Comparison of ENCODE assay signal across 8 cellular contexts in the genomic region with DNA sequence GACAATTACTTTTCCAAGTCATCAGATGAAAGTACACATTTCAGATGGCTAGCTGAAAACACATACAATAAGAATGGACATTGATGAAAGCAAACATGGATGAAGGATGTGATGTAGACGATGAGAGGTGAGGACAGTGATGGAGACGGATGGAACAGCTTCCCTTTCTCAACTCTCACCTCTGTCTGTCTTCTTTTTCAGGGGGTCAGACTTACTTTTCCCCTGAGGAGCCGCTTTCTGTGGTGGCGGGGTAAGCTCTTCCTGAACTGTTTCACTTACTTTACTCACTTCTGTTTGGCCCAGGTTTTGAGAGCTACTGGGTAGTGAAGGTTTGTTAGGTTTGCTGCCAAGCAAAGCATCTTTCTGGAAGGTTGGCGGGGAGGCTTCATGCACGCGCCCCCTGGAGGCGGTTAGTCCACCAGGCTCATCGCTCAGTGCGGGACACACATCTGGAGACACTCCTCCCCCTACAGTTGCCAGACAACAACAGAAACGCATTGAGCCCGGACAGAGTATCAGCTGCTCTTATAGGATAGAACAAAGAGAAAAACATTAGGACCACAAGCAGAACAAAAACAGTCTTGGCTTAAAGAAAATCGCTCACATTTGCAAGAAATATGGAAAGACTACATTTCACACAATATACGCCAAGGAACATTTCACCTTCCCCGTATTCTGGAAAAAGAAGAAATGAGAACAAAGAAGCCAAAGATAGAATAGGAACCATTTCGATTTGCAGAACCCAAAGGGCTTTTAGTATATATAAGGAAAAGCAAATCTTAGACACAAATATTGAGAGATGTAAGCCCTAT.
DNase-seq lines count a peak whose midpoint lies in the region; ATAC-seq, FAIRE-seq and TF ChIP-seq lines count a peak whose summit lies in the region.

No MANE protein-coding gene starts in this region.

- peak; percentile 95 for FAIRE-seq in GM18507 (lab: Jason Lieb, UNC)

- intact Hi-C loops in activated CD4-positive, alpha-beta T cell treated with anti-CD3 and anti-CD28 coated beads for 36 hours (cut with DNase I, micrococcal nuclease) = loop anchor here (1.0 kb wide), 3 partner anchors 117 to 197 kb away; no protein-coding TSS in a partner anchor

- no peaks in the 10 kb centered on the region for H3K27me3 Mint-ChIP-seq in activated CD4-positive, alpha-beta T cell treated with anti-CD3 and anti-CD28 coated beads for 36 hours
- no peaks in the 10 kb centered on the region for H3K27me3 Mint-ChIP-seq in chondrocyte (ENCODE audit: low read depth)

- H3K9me3 Mint-ChIP-seq in activated CD4-positive, alpha-beta T cell treated with anti-CD3 and anti-CD28 coated beads for 36 hours (ENCODE audit: low read depth) = peaks cover 5% of the 10 kb centered on the region
- peaks cover 8% of the 10 kb centered on the region for H3K9me3 Mint-ChIP-seq in chondrocyte (ENCODE audit: low read depth)

- H3K27ac Mint-ChIP-seq in activated CD4-positive, alpha-beta T cell treated with anti-CD3 and anti-CD28 coated beads for 36 hours = no peak overlapping the region
- H3K27ac Mint-ChIP-seq in chondrocyte (ENCODE audit: unreplicated experiment) = no peak overlapping the region

- ATAC-seq in HG02981 (IDR thresholded peaks at IDR 0.05; ENCODE audit: unreplicated experiment) = peak; percentile 98
- peak; percentile 99 for ATAC-seq in activated CD4-positive, alpha-beta T cell treated with anti-CD3 and anti-CD28 coated beads for 36 hours

- peaks cover 10% of the 10 kb centered on the region for H3K4me1 Mint-ChIP-seq in activated CD4-positive, alpha-beta T cell treated with anti-CD3 and anti-CD28 coated beads for 36 hours
- H3K4me1 Mint-ChIP-seq in chondrocyte (ENCODE audit: low read depth) = peaks cover 6% of the 10 kb centered on the region

- CTCF ChIA-PET in activated CD4-positive, alpha-beta T cell treated with anti-CD3 and anti-CD28 coated beads for 36 hours (lab: Charles Lee) = interaction anchor here (0.6 to 6.0 kb wide), 60 partner anchors 9 to 555 kb away, joined by 3 to 45 read pairs (median 4); no protein-coding TSS in a partner anchor

- POLR2A ChIA-PET in activated CD4-positive, alpha-beta T cell treated with anti-CD3 and anti-CD28 coated beads for 36 hours (lab: Charles Lee) = interaction anchor here (0.6 kb wide), 2 partner anchors 89 to 169 kb away, joined by 3 read pairs; no protein-coding TSS in a partner anchor

- H3K4me3 Mint-ChIP-seq in activated CD4-positive, alpha-beta T cell treated with anti-CD3 and anti-CD28 coated beads for 36 hours = no peak overlapping the region
- no peak overlapping the region for H3K4me3 Mint-ChIP-seq in chondrocyte (ENCODE audit: unreplicated experiment)

- H3K36me3 Mint-ChIP-seq in activated CD4-positive, alpha-beta T cell treated with anti-CD3 and anti-CD28 coated beads for 36 hours (ENCODE audit: low read depth) = peaks cover 8% of the 10 kb centered on the region
- peaks cover 7% of the 10 kb centered on the region for H3K36me3 Mint-ChIP-seq in chondrocyte (ENCODE audit: low read depth)

- peak; percentile 95 for TF ChIP-seq CTCF in chondrocyte (IDR thresholded peaks at IDR 0.05)

- DNase-seq in 8988T = peak; percentile 42
- peak; percentile 57 for DNase-seq in GM18507 (ENCODE audit: extremely low spot score, insufficient read length, low read depth)
- DNase-seq in NCI-H460 (ENCODE audit: extremely low read depth, low read depth) = peak; percentile 67
- DNase-seq in activated CD4-positive, alpha-beta T cell treated with anti-CD3 and anti-CD28 coated beads for 36 hours = peak; percentile 92
- DNase-seq in chondrocyte (ENCODE audit: low spot score) = no peak
- peak; percentile 97 for DNase-seq in left kidney (ENCODE audit: low read depth, low spot score)
- DNase-seq in stimulated activated CD4-positive, alpha-beta T cell treated with anti-CD3 and anti-CD28 coated beads, Interleukin-4, amount 100 ng/mL, for 1 hour = peak; percentile 83
